9 cellular contexts compared by ENCODE assay signal in the genomic region with DNA sequence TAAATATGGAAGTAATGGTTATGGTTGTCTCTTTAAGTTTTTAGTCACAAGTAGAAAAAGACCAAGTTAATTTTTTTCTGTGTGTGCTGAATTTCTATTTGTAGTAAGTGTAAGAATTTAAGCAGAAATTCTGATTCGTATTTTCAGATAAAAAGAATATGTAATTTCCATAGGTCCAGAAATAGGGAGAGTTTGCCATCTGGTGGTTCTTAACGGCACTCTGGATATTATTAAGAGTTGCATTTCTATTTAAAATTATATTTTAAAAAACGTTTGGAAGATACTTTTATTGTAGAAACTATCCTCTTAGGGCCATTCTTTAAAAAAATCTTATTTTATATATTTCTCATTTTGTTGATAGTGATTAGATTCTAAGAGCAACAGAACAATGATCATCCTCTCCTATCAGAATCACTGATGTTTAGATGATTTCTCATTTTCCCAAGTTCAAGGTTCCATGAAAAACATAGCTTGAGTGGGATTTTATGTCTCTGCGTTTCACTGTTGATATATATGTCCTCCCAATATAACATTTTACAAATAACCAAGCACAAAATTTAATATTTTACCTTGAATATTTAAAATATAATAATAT.
DNase-seq lines count a peak whose midpoint lies in the region; ATAC-seq and TF ChIP-seq lines count a peak whose summit lies in the region.
"Had no signal": no experiment of that assay in that cellular context is flagged by ENCODE, and none has a peak within 500 bp of the region (broad histone marks: within the 10 kb centered on the region; RNA-seq: fewer than 3 reads in every experiment).

No MANE protein-coding gene starts in this region.

- H3K9me3 Mint-ChIP-seq in Caco-2 (ENCODE audit: unreplicated experiment) (no peaks in the 10 kb centered on the region), brain (no peaks in the 10 kb centered on the region)

- H3K4me3 Mint-ChIP-seq in Caco-2 (ENCODE audit: unreplicated experiment): no peak overlapping the region
- H3K4me3 Mint-ChIP-seq in brain: no peak overlapping the region

- H3K4me1 Mint-ChIP-seq in Caco-2 (ENCODE audit: low read depth, unreplicated experiment) (no peaks in the 10 kb centered on the region), brain (no peaks in the 10 kb centered on the region)

- H3K4ac ChIP-seq in mesenchymal stem cell (ENCODE audit: low read depth in 1 of 2, low read length in 2 of 2): no peak overlapping the region

- no peak overlapping the region for H3K9ac ChIP-seq in Loucy (ENCODE audit: low read depth, low read length, poor library complexity, severe bottlenecking)
- no peak overlapping the region for H3K9ac ChIP-seq in mesenchymal stem cell (ENCODE audit: low read length)

- H3K4me1 ChIP-seq in Caco-2: no peaks in the 10 kb centered on the region
- H3K4me1 ChIP-seq in Loucy (ENCODE audit: insufficient read depth, low read length, poor library complexity, severe bottlenecking): no peaks in the 10 kb centered on the region
- no peaks in the 10 kb centered on the region for H3K4me1 ChIP-seq in mesenchymal stem cell (ENCODE audit: control insufficient read depth, insufficient read depth, low read depth, low read length)

- H4K91ac ChIP-seq in mesenchymal stem cell (ENCODE audit: low read length): no peak overlapping the region

- H3K36me3 Mint-ChIP-seq in Caco-2 (ENCODE audit: insufficient read depth, unreplicated experiment) (no peaks in the 10 kb centered on the region), brain (no peaks in the 10 kb centered on the region)

- H3K4me3 ChIP-seq in Caco-2 (ENCODE audit: low read depth, low read length) (no peak overlapping the region), Loucy (ENCODE audit: low read length, poor library complexity, severe bottlenecking) (no peak overlapping the region), mesenchymal stem cell (ENCODE audit: insufficient read depth in 1 of 2, low read depth in 1 of 2, low read length in 2 of 2) (no peak overlapping the region)

- intact Hi-C loops in Caco-2 (cut with micrococcal nuclease; ENCODE audit: unreplicated experiment): loop anchor here (1.0 kb wide), 1 partner anchor 302 kb away; no protein-coding TSS in a partner anchor

- H3K36me3 ChIP-seq in Caco-2 (ENCODE audit: control insufficient read depth, insufficient read depth, low read length) (no peaks in the 10 kb centered on the region), Loucy (ENCODE audit: insufficient read depth, low read length) (no peaks in the 10 kb centered on the region), mesenchymal stem cell (ENCODE audit: control insufficient read depth in 1 of 2, insufficient read depth in 2 of 2, low read depth in 1 of 2, low read length in 2 of 2) (no peaks in the 10 kb centered on the region)

- H3K23ac ChIP-seq in mesenchymal stem cell (ENCODE audit: low read length in 2 of 2): no peak overlapping the region

- WGBS in mesenchymal stem cell: 86% methylated on average over 1 of the region's 4 CpGs

- H3K27me3 Mint-ChIP-seq in Caco-2 (ENCODE audit: insufficient read depth, unreplicated experiment) (peaks cover 5% of the 10 kb centered on the region), brain (no peaks in the 10 kb centered on the region)

- H3K79me2 ChIP-seq in Loucy (ENCODE audit: insufficient read depth, low read length): no peaks in the 10 kb centered on the region

- H2BK12ac ChIP-seq in mesenchymal stem cell (ENCODE audit: low read length in 2 of 2): no peak overlapping the region

- no peak overlapping the region for H3K18ac ChIP-seq in mesenchymal stem cell (ENCODE audit: low read depth in 1 of 2, low read length in 2 of 2)

- TF ChIP-seq CTCF in Caco-2 (IDR thresholded peaks at IDR 0.05; ENCODE audit: insufficient read depth in 1 of 2, low read depth in 1 of 2, low read length in 1 of 2, severe bottlenecking in 1 of 2, unreplicated experiment in 1 of 2) (peak; percentile 32 to 34), Loucy (conservative IDR thresholded peaks at IDR 0.05; ENCODE audit: low read length) (peak; percentile 52), brain (conservative IDR thresholded peaks at IDR 0.05) (peak; percentile 78 to 79)

- BruUV-seq in Caco-2 (replicated peaks; lab: Mats Ljungman, UMichigan): no TSS peak

- CTCF ChIA-PET in Caco-2 (lab: Charles Lee): no interaction called here

- no peak overlapping the region for H2BK15ac ChIP-seq in mesenchymal stem cell (ENCODE audit: low read depth, poor library complexity, severe bottlenecking)

- H3K79me1 ChIP-seq in mesenchymal stem cell (replicated peaks; ENCODE audit: low read length, poor library complexity, severe bottlenecking): no peaks in the 10 kb centered on the region

- H3K27ac ChIP-seq in mesenchymal stem cell (ENCODE audit: low read length, poor library complexity, severe bottlenecking): no peak overlapping the region

- DNase-seq in Caco-2: no peak
- DNase-seq in mesenchymal stem cell: peak; percentile 23
- no peak for DNase-seq in activated CD4-positive, alpha-beta T cell treated with anti-CD3 and anti-CD28 coated beads for 48 hours
- DNase-seq in A172 (ENCODE audit: low spot score): no peak
- DNase-seq: activated CD4-positive, CD25-positive, alpha-beta regulatory T cell had no signal

- ATAC-seq in HG03439 (IDR thresholded peaks at IDR 0.05; ENCODE audit: unreplicated experiment): no peak
- no peak for ATAC-seq in GM19397 (IDR thresholded peaks at IDR 0.05; ENCODE audit: unreplicated experiment)

- no peak overlapping the region for H4K8ac ChIP-seq in mesenchymal stem cell (ENCODE audit: low read length)

- H3K27ac Mint-ChIP-seq in Caco-2 (ENCODE audit: unreplicated experiment): no peak overlapping the region
- no peak overlapping the region for H3K27ac Mint-ChIP-seq in brain

- POLR2A ChIA-PET in Caco-2 (lab: Charles Lee): no interaction called here

- H3K9me3 ChIP-seq in Caco-2 (no peaks in the 10 kb centered on the region), Loucy (ENCODE audit: insufficient read depth, low read depth, low read length) (no peaks in the 10 kb centered on the region), mesenchymal stem cell (ENCODE audit: control insufficient read depth, low read length) (no peaks in the 10 kb centered on the region)

- H3F3A ChIP-seq in Loucy (ENCODE audit: low read depth): no peaks in the 10 kb centered on the region

- H2AFZ ChIP-seq in Loucy (ENCODE audit: low read length): no peak overlapping the region
- no peak overlapping the region for H2AFZ ChIP-seq in mesenchymal stem cell (ENCODE audit: low read depth, low read length)

- H3K14ac ChIP-seq in mesenchymal stem cell (ENCODE audit: low read length in 2 of 2): no peak overlapping the region

- H3K27me3 ChIP-seq in Caco-2 (replicated peaks; ENCODE audit: control insufficient read depth, insufficient read depth, low read length) (no peaks in the 10 kb centered on the region), Loucy (ENCODE audit: insufficient read depth, low read length, poor library complexity, severe bottlenecking) (no peaks in the 10 kb centered on the region), mesenchymal stem cell (ENCODE audit: control insufficient read depth in 1 of 2, insufficient read depth in 1 of 2, low read length in 2 of 2) (no peaks in the 10 kb centered on the region)

- H4K20me1 ChIP-seq in Loucy (ENCODE audit: insufficient read depth, low read length, poor library complexity, severe bottlenecking): no peaks in the 10 kb centered on the region

- H2BK120ac ChIP-seq in mesenchymal stem cell (ENCODE audit: low read depth, low read length): no peak overlapping the region

- H3K9me2 ChIP-seq in Loucy (replicated peaks; ENCODE audit: low read depth, low read length): no peaks in the 10 kb centered on the region

- H2AK5ac ChIP-seq in mesenchymal stem cell (ENCODE audit: low read length, severe bottlenecking): no peak overlapping the region

- no peak overlapping the region for H3K4me2 ChIP-seq in Loucy (ENCODE audit: low read depth, low read length, poor library complexity, severe bottlenecking)
- H3K4me2 ChIP-seq in mesenchymal stem cell (ENCODE audit: low read length, poor library complexity, severe bottlenecking): no peak overlapping the region

- H2BK5ac ChIP-seq in mesenchymal stem cell (ENCODE audit: low read depth, low read length, poor library complexity, severe bottlenecking): no peak overlapping the region
